Comparison of ENCODE assay signal across 13 cellular contexts in genomic region chr9:121902483-121903135, GRCh38.
A peak's percentile ranks its signal among the peaks of the same experiment; 100 is the strongest.
DNase-seq lines count a peak whose midpoint lies in the region; ATAC-seq and TF ChIP-seq lines count a peak whose summit lies in the region.
"Had no signal": no experiment of that assay in that cellular context is flagged by ENCODE, and none has a peak within 500 bp of the region (broad histone marks: within the 10 kb centered on the region; RNA-seq: fewer than 3 reads in every experiment).

No MANE protein-coding gene starts in this region.

- 66 to 68% methylated on average over 7 of the region's 7 CpGs for WGBS in body of pancreas, 2 donors

- no peak overlapping the region for H3K4me3 ChIP-seq in body of pancreas
- H3K4me3 ChIP-seq: gastroesophageal sphincter had no signal

- TF ChIP-seq POLR2A in body of pancreas (IDR thresholded peaks at IDR 0.05): no peak

- peak overlapping the region; percentile 89 for H3K27ac Mint-ChIP-seq in HFFc6
- H3K27ac Mint-ChIP-seq: activated naive CD4-positive, alpha-beta T cell treated with anti-CD3 and anti-CD28 coated beads, Interleukin-2, amount 10 ng/mL, durations not matched to agents 7 days and 5 days; CD4-positive, alpha-beta memory T cell; natural killer cell had no signal

- DNase-seq in A172 (ENCODE audit: low spot score) (peak; percentile 92), HFFc6 (peak; percentile 99), body of pancreas (peak in 1 of 4 donors; percentile 27), iris pigment epithelial cell (ENCODE audit: low read depth) (peak; percentile 97), T-helper 1 cell (no peak), NCI-H1930 (lab: John Stamatoyannopoulos, UW) (no peak), GOT3 (lab: John Stamatoyannopoulos, UW) (no peak), head of caudate nucleus (no peak)
- DNase-seq: activated naive CD4-positive, alpha-beta T cell treated with anti-CD3 and anti-CD28 coated beads, Interleukin-2, amount 10 ng/mL, durations not matched to agents 7 days and 5 days; CD4-positive, alpha-beta memory T cell; natural killer cell; NCI-H748 treated with DMSO at 0.1 percent for 48 hours had no signal

- H3K9me3 ChIP-seq in body of pancreas: no peaks in the 10 kb centered on the region
- H3K9me3 ChIP-seq: gastroesophageal sphincter had no signal

- peak overlapping the region; percentile 58 for H3K4me3 Mint-ChIP-seq in HFFc6
- H3K4me3 Mint-ChIP-seq: activated naive CD4-positive, alpha-beta T cell treated with anti-CD3 and anti-CD28 coated beads, Interleukin-2, amount 10 ng/mL, durations not matched to agents 7 days and 5 days; CD4-positive, alpha-beta memory T cell; natural killer cell had no signal

- no peaks in the 10 kb centered on the region for H3K27me3 ChIP-seq in body of pancreas
- H3K27me3 ChIP-seq: gastroesophageal sphincter had no signal

- peak; percentile 40 for ATAC-seq in body of pancreas
- ATAC-seq: gastroesophageal sphincter, natural killer cell had no signal

- peaks cover 2% of the 10 kb centered on the region; the same call in 1 of the 2 replicates for H3K27me3 Mint-ChIP-seq in HFFc6 (ENCODE audit: insufficient read depth)
- H3K27me3 Mint-ChIP-seq: CD4-positive, alpha-beta memory T cell had no signal

- H3K4me1 ChIP-seq in body of pancreas: no peaks in the 10 kb centered on the region

- TF ChIP-seq CTCF in HFFc6 (IDR thresholded peaks at IDR 0.05): no peak
- TF ChIP-seq CTCF in body of pancreas (IDR thresholded peaks at IDR 0.05): no peak

- H3K4me1 Mint-ChIP-seq in HFFc6 (ENCODE audit: low read depth): peaks cover 67% of the 10 kb centered on the region
- H3K4me1 Mint-ChIP-seq: activated naive CD4-positive, alpha-beta T cell treated with anti-CD3 and anti-CD28 coated beads, Interleukin-2, amount 10 ng/mL, durations not matched to agents 7 days and 5 days; CD4-positive, alpha-beta memory T cell; natural killer cell had no signal

- H3K36me3 ChIP-seq in body of pancreas (replicated peaks in 1 of 2; ENCODE audit: insufficient read depth in 1 of 2, low read depth in 2 of 2): no peaks in the 10 kb centered on the region
- H3K36me3 ChIP-seq: gastroesophageal sphincter had no signal

- peaks cover 8% of the 10 kb centered on the region for H3K9me3 Mint-ChIP-seq in HFFc6
- H3K9me3 Mint-ChIP-seq: activated naive CD4-positive, alpha-beta T cell treated with anti-CD3 and anti-CD28 coated beads, Interleukin-2, amount 10 ng/mL, durations not matched to agents 7 days and 5 days had no signal

- peaks cover 14% of the 10 kb centered on the region for H3K36me3 Mint-ChIP-seq in HFFc6 (ENCODE audit: low read depth)
- H3K36me3 Mint-ChIP-seq: activated naive CD4-positive, alpha-beta T cell treated with anti-CD3 and anti-CD28 coated beads, Interleukin-2, amount 10 ng/mL, durations not matched to agents 7 days and 5 days; CD4-positive, alpha-beta memory T cell; natural killer cell had no signal

- H3K27ac ChIP-seq in body of pancreas: peak overlapping the region in 1 of 4 donors; percentile 49
- H3K27ac ChIP-seq: gastroesophageal sphincter had no signal

- intact Hi-C loops in body of pancreas (cut with DNase I) (no loop called here), head of caudate nucleus (cut with DNase I) (no loop called here)

Comparison
In these comparisons a context has a peak if more than half of its experiments do, and no peak if none do; other contexts are left out.
1. DNase-seq: peak in A172 (single experiment), HFFc6 (single experiment) and iris pigment epithelial cell (single experiment); none in T-helper 1 cell (0 of 5), NCI-H1930 (0 of 2), GOT3 (single experiment) and head of caudate nucleus (0 of 42).